In the genomic region with DNA sequence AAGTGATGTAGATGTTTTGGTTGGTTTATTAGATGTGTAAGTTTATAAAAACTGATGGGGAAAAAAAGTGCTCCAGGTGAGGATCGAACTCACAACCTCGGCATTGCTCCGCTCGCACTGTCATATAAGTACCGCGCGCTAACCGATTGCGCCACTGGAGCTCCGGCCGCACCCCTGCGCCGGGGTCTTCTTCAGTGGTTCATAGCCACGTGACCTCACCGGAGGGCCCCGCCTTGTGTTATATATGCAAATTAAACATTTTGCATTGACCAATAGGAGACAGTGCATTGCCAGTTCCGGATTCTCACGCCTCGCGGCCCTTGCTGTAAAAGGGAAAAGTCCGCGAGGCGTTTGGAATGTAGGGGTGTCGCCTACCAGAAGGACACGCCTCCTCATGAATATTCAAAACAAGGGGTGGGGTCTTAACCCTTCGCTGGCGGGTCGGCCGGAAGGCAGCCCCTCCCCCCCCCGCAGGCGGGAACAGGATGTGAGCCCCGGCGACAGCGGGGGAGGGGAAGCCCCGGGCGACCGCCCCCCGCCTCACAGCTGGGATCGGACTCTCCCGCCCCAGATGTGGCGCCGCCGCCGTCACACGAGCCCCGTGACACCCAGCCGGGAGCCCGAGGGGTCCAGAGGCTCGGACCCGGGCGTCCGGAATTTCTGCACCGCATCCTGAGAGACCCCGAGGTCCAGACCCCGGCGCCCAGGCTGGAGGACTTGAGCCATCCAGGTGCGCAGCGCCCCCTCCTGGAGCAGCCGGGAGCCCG, we compare ENCODE assay signal across 8 cellular contexts. TPM values are rescaled to one million over a fixed set of nuclear protein-coding genes. Genes with fewer than 3 reads are reported as not detected.
DNase-seq lines count a peak whose midpoint lies in the region; ATAC-seq and TF ChIP-seq lines count a peak whose summit lies in the region.

A gene with protein sequence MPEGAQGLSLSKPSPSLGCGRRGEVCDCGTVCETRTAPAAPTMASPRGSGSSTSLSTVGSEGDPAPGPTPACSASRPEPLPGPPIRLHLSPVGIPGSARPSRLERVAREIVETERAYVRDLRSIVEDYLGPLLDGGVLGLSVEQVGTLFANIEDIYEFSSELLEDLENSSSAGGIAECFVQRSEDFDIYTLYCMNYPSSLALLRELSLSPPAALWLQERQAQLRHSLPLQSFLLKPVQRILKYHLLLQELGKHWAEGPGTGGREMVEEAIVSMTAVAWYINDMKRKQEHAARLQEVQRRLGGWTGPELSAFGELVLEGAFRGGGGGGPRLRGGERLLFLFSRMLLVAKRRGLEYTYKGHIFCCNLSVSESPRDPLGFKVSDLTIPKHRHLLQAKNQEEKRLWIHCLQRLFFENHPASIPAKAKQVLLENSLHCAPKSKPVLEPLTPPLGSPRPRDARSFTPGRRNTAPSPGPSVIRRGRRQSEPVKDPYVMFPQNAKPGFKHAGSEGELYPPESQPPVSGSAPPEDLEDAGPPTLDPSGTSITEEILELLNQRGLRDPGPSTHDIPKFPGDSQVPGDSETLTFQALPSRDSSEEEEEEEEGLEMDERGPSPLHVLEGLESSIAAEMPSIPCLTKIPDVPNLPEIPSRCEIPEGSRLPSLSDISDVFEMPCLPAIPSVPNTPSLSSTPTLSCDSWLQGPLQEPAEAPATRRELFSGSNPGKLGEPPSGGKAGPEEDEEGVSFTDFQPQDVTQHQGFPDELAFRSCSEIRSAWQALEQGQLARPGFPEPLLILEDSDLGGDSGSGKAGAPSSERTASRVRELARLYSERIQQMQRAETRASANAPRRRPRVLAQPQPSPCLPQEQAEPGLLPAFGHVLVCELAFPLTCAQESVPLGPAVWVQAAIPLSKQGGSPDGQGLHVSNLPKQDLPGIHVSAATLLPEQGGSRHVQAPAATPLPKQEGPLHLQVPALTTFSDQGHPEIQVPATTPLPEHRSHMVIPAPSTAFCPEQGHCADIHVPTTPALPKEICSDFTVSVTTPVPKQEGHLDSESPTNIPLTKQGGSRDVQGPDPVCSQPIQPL (N-terminal part only) (plus strand): TSS at position 570 of the 767 bp plus-strand sequence. CDS start 1,418 bp downstream, outside the sequence.

- H3K27me3 Mint-ChIP-seq in activated CD4-positive, alpha-beta T cell treated with anti-CD3 and anti-CD28 coated beads, Interleukin-2, amount 10 ng/mL, durations not matched to agents 7 days and 5 days, result peaks cover 1% of the 10 kb centered on the region

- peak within 1 kb of the TSS; percentile 94 for H3K27ac Mint-ChIP-seq in activated CD4-positive, alpha-beta T cell treated with anti-CD3 and anti-CD28 coated beads, Interleukin-2, amount 10 ng/mL, durations not matched to agents 7 days and 5 days

- CTCF ChIA-PET in activated CD4-positive, alpha-beta T cell treated with anti-CD3 and anti-CD28 coated beads, Interleukin-2, amount 10 ng/mL, durations not matched to agents 7 days and 5 days (lab: Charles Lee), result interaction anchor here (0.6 to 2.3 kb wide), 24 partner anchors 9 to 1375 kb away, joined by 3 to 69 read pairs (median 4); a partner anchor contains a TSS

- peak within 1 kb of the TSS; percentile 97 for H3K4me3 ChIP-seq in coronary artery

- TF ChIP-seq CTCF in C4-2B (conservative IDR thresholded peaks at IDR 0.05) (peak; percentile 73), coronary artery (IDR thresholded peaks at IDR 0.05) (peak; percentile 89)

- DNase-seq in NCI-H69 (lab: John Stamatoyannopoulos, UW) (peak; percentile 100), coronary artery (ENCODE audit: low spot score) (peak; percentile 99), left kidney (ENCODE audit: low read depth, low spot score) (peak; percentile 100)
- peak; percentile 98 for DNase-seq in activated CD4-positive, alpha-beta T cell treated with anti-CD3 and anti-CD28 coated beads, Interleukin-2, amount 10 ng/mL, durations not matched to agents 7 days and 5 days
- DNase-seq in stimulated activated CD4-positive, alpha-beta T cell treated with anti-CD3 and anti-CD28 coated beads, Interleukin-2, amount 100 ng/mL, for 24 hours, result peak; percentile 97 to 99

- ATAC-seq in GM19328 (IDR thresholded peaks at IDR 0.05; ENCODE audit: unreplicated experiment) (peak; percentile 47), HG03520 (IDR thresholded peaks at IDR 0.05; ENCODE audit: unreplicated experiment) (peak; percentile 51)

- H3K36me3 Mint-ChIP-seq in activated CD4-positive, alpha-beta T cell treated with anti-CD3 and anti-CD28 coated beads, Interleukin-2, amount 10 ng/mL, durations not matched to agents 7 days and 5 days (ENCODE audit: low read depth), result peaks cover 47% of the 10 kb centered on the region

- peaks cover 38% of the 10 kb centered on the region for H3K4me1 Mint-ChIP-seq in activated CD4-positive, alpha-beta T cell treated with anti-CD3 and anti-CD28 coated beads, Interleukin-2, amount 10 ng/mL, durations not matched to agents 7 days and 5 days

- H3K9me3 Mint-ChIP-seq in activated CD4-positive, alpha-beta T cell treated with anti-CD3 and anti-CD28 coated beads, Interleukin-2, amount 10 ng/mL, durations not matched to agents 7 days and 5 days, result no peaks in the 10 kb centered on the region

- POLR2A ChIA-PET in activated CD4-positive, alpha-beta T cell treated with anti-CD3 and anti-CD28 coated beads, Interleukin-2, amount 10 ng/mL, durations not matched to agents 7 days and 5 days (lab: Charles Lee), result interaction anchor here (0.5 to 1.7 kb wide), 3 partner anchors 14 to 80 kb away, joined by 4 to 8 read pairs (median 4); a partner anchor contains a TSS

- H3K27ac ChIP-seq in C4-2B (peak within 1 kb of the TSS; percentile 76), coronary artery (peak within 1 kb of the TSS; percentile 99 to 100)

- H3K4me3 Mint-ChIP-seq in activated CD4-positive, alpha-beta T cell treated with anti-CD3 and anti-CD28 coated beads, Interleukin-2, amount 10 ng/mL, durations not matched to agents 7 days and 5 days, result peak within 1 kb of the TSS; percentile 88

RNA-seq across cellular contexts. Expression of the gene that starts here (rescaled TPM):
- total RNA-seq in activated CD4-positive, alpha-beta T cell treated with anti-CD3 and anti-CD28 coated beads, Interleukin-2, amount 10 ng/mL, durations not matched to agents 7 days and 5 days, result 10 to 100 TPM; 74.4 to 77.9 TPM

Comparison
In these comparisons a context has a peak if more than half of its experiments do, and no peak if none do; other contexts are left out.
1. Peak in every context shown above with its lines: DNase-seq, ATAC-seq, H3K4me3 ChIP-seq and H3K27ac ChIP-seq.